ENCODE assay signal across 1 cellular context in the genomic region with DNA sequence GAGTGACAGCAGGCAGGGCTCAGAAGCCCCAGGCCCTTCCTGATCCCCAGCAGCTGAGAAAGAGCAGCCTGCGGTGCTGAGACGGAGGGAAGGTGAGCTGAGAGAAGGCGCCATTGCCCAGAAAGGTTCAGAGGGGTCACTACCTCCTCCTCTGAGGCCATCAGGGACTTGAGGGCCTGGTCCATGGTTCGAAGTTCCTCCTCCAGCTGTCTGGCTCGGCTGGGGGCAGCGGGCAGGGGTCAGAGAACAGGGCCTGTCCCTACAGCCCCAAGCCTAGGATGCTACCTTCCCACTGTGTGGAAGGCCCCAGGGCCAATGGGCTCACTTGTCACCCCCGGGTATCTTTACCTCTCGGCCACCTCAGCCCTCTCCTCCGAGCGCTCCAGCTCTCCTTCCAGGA.
TF ChIP-seq lines count a peak whose summit lies in the region.

No MANE protein-coding gene starts in this region.

TF ChIP-seq in IMR-90, 13 proteins besides CTCF, POLR2A, EP300 and RAD21:
- TF ChIP-seq, protein P1, sequence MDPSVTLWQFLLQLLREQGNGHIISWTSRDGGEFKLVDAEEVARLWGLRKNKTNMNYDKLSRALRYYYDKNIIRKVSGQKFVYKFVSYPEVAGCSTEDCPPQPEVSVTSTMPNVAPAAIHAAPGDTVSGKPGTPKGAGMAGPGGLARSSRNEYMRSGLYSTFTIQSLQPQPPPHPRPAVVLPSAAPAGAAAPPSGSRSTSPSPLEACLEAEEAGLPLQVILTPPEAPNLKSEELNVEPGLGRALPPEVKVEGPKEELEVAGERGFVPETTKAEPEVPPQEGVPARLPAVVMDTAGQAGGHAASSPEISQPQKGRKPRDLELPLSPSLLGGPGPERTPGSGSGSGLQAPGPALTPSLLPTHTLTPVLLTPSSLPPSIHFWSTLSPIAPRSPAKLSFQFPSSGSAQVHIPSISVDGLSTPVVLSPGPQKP (IDR thresholded peaks at IDR 0.05; ENCODE audit: borderline replicate concordance, low read depth, low read length), result no peak
- TF ChIP-seq NFE2L2 (IDR thresholded peaks at IDR 0.05; ENCODE audit: low read depth, low read length), result no peak
- no peak for TF ChIP-seq SMC3 (IDR thresholded peaks at IDR 0.05; ENCODE audit: low read depth, low read length)
- no peak for TF ChIP-seq MAFK (IDR thresholded peaks at IDR 0.05; ENCODE audit: low read depth, low read length)
- TF ChIP-seq RCOR1 (IDR thresholded peaks at IDR 0.05; ENCODE audit: insufficient replicate concordance, low read length), result no peak
- TF ChIP-seq FOS (IDR thresholded peaks at IDR 0.05; ENCODE audit: low read depth, low read length), result no peak
- TF ChIP-seq MAZ (IDR thresholded peaks at IDR 0.05; ENCODE audit: borderline replicate concordance, low read depth, low read length), result no peak
- TF ChIP-seq BHLHE40 (IDR thresholded peaks at IDR 0.05; ENCODE audit: low read depth, low read length), result no peak
- TF ChIP-seq, protein P2, sequence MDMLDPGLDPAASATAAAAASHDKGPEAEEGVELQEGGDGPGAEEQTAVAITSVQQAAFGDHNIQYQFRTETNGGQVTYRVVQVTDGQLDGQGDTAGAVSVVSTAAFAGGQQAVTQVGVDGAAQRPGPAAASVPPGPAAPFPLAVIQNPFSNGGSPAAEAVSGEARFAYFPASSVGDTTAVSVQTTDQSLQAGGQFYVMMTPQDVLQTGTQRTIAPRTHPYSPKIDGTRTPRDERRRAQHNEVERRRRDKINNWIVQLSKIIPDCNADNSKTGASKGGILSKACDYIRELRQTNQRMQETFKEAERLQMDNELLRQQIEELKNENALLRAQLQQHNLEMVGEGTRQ (IDR thresholded peaks at IDR 0.05; ENCODE audit: low read depth, low read length), result no peak
- TF ChIP-seq MXI1 (IDR thresholded peaks at IDR 0.05; ENCODE audit: borderline replicate concordance, low read depth, low read length), result no peak
- no peak for TF ChIP-seq RFX5 (IDR thresholded peaks at IDR 0.05; ENCODE audit: low read depth, low read length)
- TF ChIP-seq CHD1 (IDR thresholded peaks at IDR 0.05; ENCODE audit: low read depth, low read length), result no peak
- TF ChIP-seq CEBPB (IDR thresholded peaks at IDR 0.05; ENCODE audit: low read depth, low read length), result no peak
